Comparison of ENCODE assay signal across 15 cellular contexts in the genomic region with DNA sequence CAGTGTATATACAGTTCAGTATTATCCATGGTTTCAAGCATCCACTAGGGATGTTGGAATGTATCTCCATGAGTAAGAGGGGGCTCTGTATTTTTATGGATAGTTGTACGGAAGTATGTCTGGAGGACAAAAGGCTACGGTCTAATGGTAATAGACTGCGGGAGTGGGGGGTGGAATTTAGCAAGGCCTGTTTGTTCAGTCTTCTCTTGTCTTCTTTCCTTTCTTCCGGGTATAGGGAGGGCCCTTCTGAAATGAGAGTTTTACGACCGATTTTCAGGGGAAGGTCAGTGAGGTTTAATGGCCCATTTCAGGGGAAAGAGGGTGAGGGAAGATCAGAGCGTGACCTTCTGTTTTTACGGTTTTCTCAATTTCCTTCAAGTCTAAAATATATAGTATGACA.
A peak's percentile ranks its signal among the peaks of the same experiment; 100 is the strongest.
DNase-seq lines count a peak whose midpoint lies in the region; ATAC-seq and TF ChIP-seq lines count a peak whose summit lies in the region.
"Had no signal": no experiment of that assay in that cellular context is flagged by ENCODE, and none has a peak within 500 bp of the region (broad histone marks: within the 10 kb centered on the region; RNA-seq: fewer than 3 reads in every experiment).

No MANE protein-coding gene starts in this region.

- H3K27me3 ChIP-seq in MG63: no peaks in the 10 kb centered on the region

- H3K27me3 Mint-ChIP-seq in endothelial cell (ENCODE audit: unreplicated experiment): peaks cover 4% of the 10 kb centered on the region
- H3K27me3 Mint-ChIP-seq in nephron (ENCODE audit: low read depth): no peaks in the 10 kb centered on the region
- H3K27me3 Mint-ChIP-seq in type B pancreatic cell: peaks cover 7% of the 10 kb centered on the region
- peaks cover 11% of the 10 kb centered on the region for H3K27me3 Mint-ChIP-seq in activated CD8-positive, alpha-beta T cell treated with anti-CD3 and anti-CD28 coated beads for 36 hours

- no peak for ATAC-seq in activated CD8-positive, alpha-beta T cell treated with anti-CD3 and anti-CD28 coated beads for 36 hours
- no peak for ATAC-seq in HG03108 (IDR thresholded peaks at IDR 0.05; ENCODE audit: unreplicated experiment)

- CTCF ChIA-PET in activated CD8-positive, alpha-beta T cell treated with anti-CD3 and anti-CD28 coated beads for 36 hours (lab: Charles Lee): no interaction called here

- intact Hi-C loops in activated CD8-positive, alpha-beta T cell treated with anti-CD3 and anti-CD28 coated beads for 36 hours (cut with micrococcal nuclease): no loop called here

- H3K4me3 Mint-ChIP-seq in endothelial cell (ENCODE audit: unreplicated experiment): no peak overlapping the region
- H3K4me3 Mint-ChIP-seq in nephron: peak overlapping the region in 1 of 3 experiments; percentile 0
- no peak overlapping the region for H3K4me3 Mint-ChIP-seq in type B pancreatic cell
- H3K4me3 Mint-ChIP-seq in activated CD8-positive, alpha-beta T cell treated with anti-CD3 and anti-CD28 coated beads for 36 hours: no peak overlapping the region
- H3K4me3 Mint-ChIP-seq: CD4-positive, CD25-positive, alpha-beta regulatory T cell had no signal

- H3K4me1 Mint-ChIP-seq in endothelial cell (ENCODE audit: unreplicated experiment) (peaks cover 55% of the 10 kb centered on the region), nephron (peaks cover 27% of the 10 kb centered on the region), type B pancreatic cell (ENCODE audit: unreplicated experiment) (peaks cover 20% of the 10 kb centered on the region)
- peaks cover 4% of the 10 kb centered on the region for H3K4me1 Mint-ChIP-seq in activated CD8-positive, alpha-beta T cell treated with anti-CD3 and anti-CD28 coated beads for 36 hours (ENCODE audit: low read depth)

- H3K4me3 ChIP-seq in MG63: no peak overlapping the region

- POLR2A ChIA-PET in activated CD8-positive, alpha-beta T cell treated with anti-CD3 and anti-CD28 coated beads for 36 hours (lab: Charles Lee): no interaction called here

- no peaks in the 10 kb centered on the region for H3K36me3 ChIP-seq in MG63

- H3K9me3 Mint-ChIP-seq in endothelial cell (ENCODE audit: unreplicated experiment): no peaks in the 10 kb centered on the region
- H3K9me3 Mint-ChIP-seq in nephron: no peaks in the 10 kb centered on the region
- no peaks in the 10 kb centered on the region for H3K9me3 Mint-ChIP-seq in type B pancreatic cell
- H3K9me3 Mint-ChIP-seq in activated CD8-positive, alpha-beta T cell treated with anti-CD3 and anti-CD28 coated beads for 36 hours: no peaks in the 10 kb centered on the region

- H3K36me3 Mint-ChIP-seq in endothelial cell (ENCODE audit: low read depth, unreplicated experiment) (peaks cover 5% of the 10 kb centered on the region), nephron (ENCODE audit: low read depth) (no peaks in the 10 kb centered on the region), type B pancreatic cell (no peaks in the 10 kb centered on the region)
- no peaks in the 10 kb centered on the region for H3K36me3 Mint-ChIP-seq in activated CD8-positive, alpha-beta T cell treated with anti-CD3 and anti-CD28 coated beads for 36 hours (ENCODE audit: low read depth)
- H3K36me3 Mint-ChIP-seq: CD4-positive, CD25-positive, alpha-beta regulatory T cell had no signal

- TF ChIP-seq CTCF in endothelial cell (IDR thresholded peaks at IDR 0.05; ENCODE audit: unreplicated experiment) (no peak), nephron (IDR thresholded peaks at IDR 0.05; ENCODE audit: unreplicated experiment in 3 of 3) (no peak), type B pancreatic cell (conservative IDR thresholded peaks at IDR 0.05) (no peak)
- no peak for TF ChIP-seq CTCF in activated CD8-positive, alpha-beta T cell treated with anti-CD3 and anti-CD28 coated beads for 36 hours (IDR thresholded peaks at IDR 0.05)

- H3K27ac Mint-ChIP-seq in endothelial cell (ENCODE audit: unreplicated experiment) (peak overlapping the region; percentile 65), nephron (peak overlapping the region; percentile 5 to 81 (median 41)), type B pancreatic cell (peak overlapping the region; percentile 21)
- no peak overlapping the region for H3K27ac Mint-ChIP-seq in activated CD8-positive, alpha-beta T cell treated with anti-CD3 and anti-CD28 coated beads for 36 hours

- H3K9me3 ChIP-seq in MG63: no peaks in the 10 kb centered on the region
- H3K9me3 ChIP-seq: Caco-2 had no signal

- DNase-seq in NCI-H2227 (lab: John Stamatoyannopoulos, UW; ENCODE audit: unreplicated experiment) (peak; percentile 35), endothelial cell (ENCODE audit: low spot score) (no peak), type B pancreatic cell (ENCODE audit: extremely low spot score, unreplicated experiment) (no peak), MG63 (no peak)
- DNase-seq in activated CD8-positive, alpha-beta T cell treated with anti-CD3 and anti-CD28 coated beads for 36 hours: no peak
- DNase-seq: Caco-2; CD4-positive, CD25-positive, alpha-beta regulatory T cell; NCI-H1092 treated with DMSO at 0.1 percent for 48 hours; NCI-H1694; NCI-H2107; NCI-H446; NCI-H69; SIG-M5 had no signal
